In genomic region chr12:92147491-92147890, GRCh38 we compare ENCODE assay signal across 8 cellular contexts. TPM values are rescaled to one million over a fixed set of nuclear protein-coding genes. Genes with fewer than 3 reads are reported as not detected.
DNase-seq lines count a peak whose midpoint lies in the region; ATAC-seq, FAIRE-seq and TF ChIP-seq lines count a peak whose summit lies in the region.

No MANE protein-coding gene starts in this region.

- H3K36me3 Mint-ChIP-seq in naive thymus-derived CD8-positive, alpha-beta T cell = peaks cover 38 to 58% (median 53%) of the 10 kb centered on the region in 3 donors

- peaks cover 0 to 10% (median 0%) of the 10 kb centered on the region in 9 donors for H3K9me3 Mint-ChIP-seq in naive thymus-derived CD8-positive, alpha-beta T cell

- H3K36me3 ChIP-seq in adipocyte (ENCODE audit: control insufficient read depth, insufficient read depth, low read length, severe bottlenecking) (peaks cover 15% of the 10 kb centered on the region), ascending aorta (peaks cover 0 to 14% of the 10 kb centered on the region in 2 donors)

- peaks cover 21 to 46% (median 32%) of the 10 kb centered on the region in 4 donors for H3K4me1 Mint-ChIP-seq in naive thymus-derived CD8-positive, alpha-beta T cell

- peak overlapping the region; percentile 95 for H3K9ac ChIP-seq in adipocyte (ENCODE audit: low read length)

- TF ChIP-seq CTCF in AG04450 (IDR thresholded peaks at IDR 0.05; ENCODE audit: low read depth, low read length) (no peak), ascending aorta (IDR thresholded peaks at IDR 0.05) (no peak)

- peak overlapping the region; percentile 89 to 100 (median 100) for H3K4me3 Mint-ChIP-seq in naive thymus-derived CD8-positive, alpha-beta T cell

- POLR2A ChIA-PET in AG04450 (lab: Yijun Ruan, JAX) = interaction anchor here (0.7 kb wide), 1 partner anchor 96 kb away, joined by 3 read pairs; no protein-coding TSS in a partner anchor
- POLR2A ChIA-PET in naive thymus-derived CD8-positive, alpha-beta T cell (lab: Charles Lee) = interaction anchor here (0.7 to 7.8 kb wide), 23 partner anchors 10 to 766 kb away, joined by 3 to 283 read pairs (median 21); no protein-coding TSS in a partner anchor

- no peaks in the 10 kb centered on the region for H3K27me3 ChIP-seq in AG04450 (ENCODE audit: control insufficient read depth, insufficient read depth, low read length)
- H3K27me3 ChIP-seq in adipocyte (replicated peaks; ENCODE audit: control insufficient read depth, insufficient read depth, low read length) = no peaks in the 10 kb centered on the region
- H3K27me3 ChIP-seq in ascending aorta = no peaks in the 10 kb centered on the region

- H3K27me3 Mint-ChIP-seq in naive thymus-derived CD8-positive, alpha-beta T cell = peaks cover 0 to 4% (median 0%) of the 10 kb centered on the region in 5 donors

- no peak overlapping the region for H3K27ac ChIP-seq in AG04450 (ENCODE audit: low read depth, low read length)
- peak overlapping the region in 1 of 2 donors; percentile 87 for H3K27ac ChIP-seq in ascending aorta

- H3K4me1 ChIP-seq in adipocyte (ENCODE audit: control insufficient read depth, insufficient read depth, low read length) (peaks cover 4% of the 10 kb centered on the region), ascending aorta (no peaks in the 10 kb centered on the region)

- ATAC-seq in naive thymus-derived CD8-positive, alpha-beta T cell = no peak
- ATAC-seq in GM18867 (IDR thresholded peaks at IDR 0.05; ENCODE audit: unreplicated experiment) (no peak), GM21717 (IDR thresholded peaks at IDR 0.05; ENCODE audit: unreplicated experiment) (no peak)

- DNase-seq in AG04450 (ENCODE audit: low read depth, low spot score) = no peak
- no peak for DNase-seq in GM12892 (ENCODE audit: insufficient read length)
- DNase-seq in adipocyte (ENCODE audit: low read depth) = no peak
- no peak for DNase-seq in naive thymus-derived CD8-positive, alpha-beta T cell
- no peak for DNase-seq in ascending aorta (ENCODE audit: low spot score in 2 of 2)
- no peak for DNase-seq in hepatic stellate cell (ENCODE audit: low spot score)

- intact Hi-C loops in ascending aorta (cut with DNase I) = loop anchor here (2.0 to 5.0 kb wide), 4 partner anchors 291 to 780 kb away; partner anchors contain the start of gene EEA1

- peak; percentile 17 for FAIRE-seq in GM12892 (lab: Jason Lieb, UNC)

- CTCF ChIA-PET in AG04450 (lab: Charles Lee) = interaction anchor here (0.6 to 4.8 kb wide), 8 partner anchors 108 to 1325 kb away, joined by 3 to 57 read pairs (median 5); no protein-coding TSS in a partner anchor

- H3K4me3 ChIP-seq in AG04450 (ENCODE audit: low read depth, low read length) = peak overlapping the region; percentile 48
- peak overlapping the region; percentile 96 for H3K4me3 ChIP-seq in adipocyte (ENCODE audit: low read length)
- no peak overlapping the region for H3K4me3 ChIP-seq in ascending aorta

- H3K27ac Mint-ChIP-seq in naive thymus-derived CD8-positive, alpha-beta T cell = peak overlapping the region; percentile 91 to 100 (median 99)

- no peak for TF ChIP-seq POLR2A in GM12892 (IDR thresholded peaks at IDR 0.05; ENCODE audit: low read depth, low read length)

- H3K9me3 ChIP-seq in AG04450 (ENCODE audit: control insufficient read depth, insufficient read depth, low read length) = no peaks in the 10 kb centered on the region; the same call in 1 of the 2 replicates
- no peaks in the 10 kb centered on the region for H3K9me3 ChIP-seq in adipocyte (ENCODE audit: control insufficient read depth, low read length)
- no peaks in the 10 kb centered on the region for H3K9me3 ChIP-seq in ascending aorta

RNA-seq across cellular contexts. Expression of gene BTG1, which starts 1.8 kb away (rescaled TPM):
- 88.8 and 89.7 TPM in 2 replicates for polyA plus RNA-seq in AG04450 (2011; rRNA removed)
- 98.1 and 123 TPM in 2 replicates for polyA minus RNA-seq in AG04450 (2011; rRNA and poly(A)+ RNA removed)
- polyA plus RNA-seq in GM12892 (2012; ENCODE audit: missing spikeins) = 123 TPM
- 100 to 1,000 TPM; 537 to 544 TPM for total RNA-seq in naive thymus-derived CD8-positive, alpha-beta T cell
- polyA plus RNA-seq in naive thymus-derived CD8-positive, alpha-beta T cell = 100 to 1,000 TPM; 705 to 889 (median 719) TPM
- total RNA-seq in ascending aorta = 17.3 TPM

Comparison
In these comparisons a context has a peak if more than half of its experiments do, and no peak if none do; other contexts are left out.
1. H3K4me3 ChIP-seq: peak in AG04450 (single experiment) and adipocyte (single experiment); none in ascending aorta (0 of 2).
2. RNA of gene BTG1, which starts 1.8 kb away (total RNA-seq): 537 to 544 TPM in naive thymus-derived CD8-positive, alpha-beta T cell; 17.3 TPM in ascending aorta (single experiment); every median in the first group is over 10 times any median in the second.